Comparison of ENCODE assay signal across 21 cellular contexts in genomic region chr18:21805771-21806366, GRCh38.
DNase-seq lines count a peak whose midpoint lies in the region; TF ChIP-seq lines count a peak whose summit lies in the region.
"Had no signal": no experiment of that assay in that cellular context is flagged by ENCODE, and none has a peak within 500 bp of the region (broad histone marks: within the 10 kb centered on the region; RNA-seq: fewer than 3 reads in every experiment).

No MANE protein-coding gene starts in this region.

- H3K4me3 Mint-ChIP-seq in activated CD4-positive, alpha-beta memory T cell treated with anti-CD3 and anti-CD28 coated beads for 36 hours: no peak overlapping the region
- H3K4me3 Mint-ChIP-seq in activated naive CD4-positive, alpha-beta T cell treated with anti-CD3 and anti-CD28 coated beads for 36 hours: no peak overlapping the region
- H3K4me3 Mint-ChIP-seq: CD4-positive, alpha-beta memory T cell had no signal

- H3K4me3 ChIP-seq in ascending aorta (no peak overlapping the region), astrocyte of the cerebellum (ENCODE audit: low read depth, low read length) (no peak overlapping the region), fibroblast of the aortic adventitia (ENCODE audit: low read depth, low read length) (no peak overlapping the region)
- H3K4me3 ChIP-seq: MG63 had no signal

- H3K27me3 ChIP-seq in ascending aorta: no peaks in the 10 kb centered on the region
- H3K27me3 ChIP-seq: MG63 had no signal

- TF ChIP-seq CTCF in ascending aorta (IDR thresholded peaks at IDR 0.05): peak in 2 of 3 experiments; percentile 9 to 28
- no peak for TF ChIP-seq CTCF in astrocyte of the cerebellum (IDR thresholded peaks at IDR 0.05; ENCODE audit: low read depth, low read length, missing control alignments)
- no peak for TF ChIP-seq CTCF in fibroblast of the aortic adventitia (IDR thresholded peaks at IDR 0.05; ENCODE audit: insufficient read depth, low read length)

- intact Hi-C loops in ascending aorta (cut with DNase I): loop anchor here (10.0 kb wide), 1 partner anchor 101 kb away; the partner anchor contains the start of gene ABHD3
- intact Hi-C loops in activated CD4-positive, alpha-beta memory T cell treated with anti-CD3 and anti-CD28 coated beads for 36 hours (cut with micrococcal nuclease): no loop called here
- intact Hi-C loops in activated naive CD4-positive, alpha-beta T cell treated with anti-CD3 and anti-CD28 coated beads for 36 hours (cut with micrococcal nuclease): no loop called here

- H3K36me3 ChIP-seq in ascending aorta: peaks cover 0 to 15% of the 10 kb centered on the region in 2 donors

- no peaks in the 10 kb centered on the region for H3K9me3 ChIP-seq in ascending aorta

- peaks cover 3 to 4% of the 10 kb centered on the region in 2 donors for H3K4me1 ChIP-seq in ascending aorta

- no peaks in the 10 kb centered on the region for H3K27me3 Mint-ChIP-seq in activated CD4-positive, alpha-beta memory T cell treated with anti-CD3 and anti-CD28 coated beads for 36 hours
- no peaks in the 10 kb centered on the region for H3K27me3 Mint-ChIP-seq in activated naive CD4-positive, alpha-beta T cell treated with anti-CD3 and anti-CD28 coated beads for 36 hours (ENCODE audit: low read depth)
- H3K27me3 Mint-ChIP-seq: CD4-positive, alpha-beta memory T cell had no signal

- CTCF ChIA-PET in activated CD4-positive, alpha-beta memory T cell treated with anti-CD3 and anti-CD28 coated beads for 36 hours (lab: Charles Lee): no interaction called here
- CTCF ChIA-PET in activated naive CD4-positive, alpha-beta T cell treated with anti-CD3 and anti-CD28 coated beads for 36 hours (lab: Charles Lee): interaction anchor here (0.6 kb wide), 1 partner anchor 565 kb away, joined by 3 read pairs; no protein-coding TSS in a partner anchor

- H3K36me3 Mint-ChIP-seq in activated CD4-positive, alpha-beta memory T cell treated with anti-CD3 and anti-CD28 coated beads for 36 hours: peaks cover 38% of the 10 kb centered on the region
- peaks cover 27% of the 10 kb centered on the region for H3K36me3 Mint-ChIP-seq in activated naive CD4-positive, alpha-beta T cell treated with anti-CD3 and anti-CD28 coated beads for 36 hours (ENCODE audit: low read depth)

- peak overlapping the region; percentile 58 to 85 for H3K27ac ChIP-seq in ascending aorta
- H3K27ac ChIP-seq: RWPE1 had no signal

- POLR2A ChIA-PET in activated CD4-positive, alpha-beta memory T cell treated with anti-CD3 and anti-CD28 coated beads for 36 hours (lab: Charles Lee): interaction anchor here (0.7 kb wide), 1 partner anchor 381 kb away, joined by 3 read pairs; no protein-coding TSS in a partner anchor

- peak in 1 of 2 donors; percentile 76 for DNase-seq in ascending aorta (ENCODE audit: low spot score in 2 of 2)
- DNase-seq in astrocyte of the cerebellum (ENCODE audit: low read depth): peak; percentile 5
- peak; percentile 13 for DNase-seq in fibroblast of the aortic adventitia (ENCODE audit: low read depth)
- DNase-seq in superior temporal gyrus (ENCODE audit: extremely low spot score): peak; percentile 6
- DNase-seq in activated CD4-positive, alpha-beta memory T cell treated with anti-CD3 and anti-CD28 coated beads for 36 hours: no peak
- DNase-seq in NCI-H1105 treated with DMSO at 0.1 percent for 48 hours (lab: John Stamatoyannopoulos, UW): no peak
- DNase-seq in NCI-H446 treated with DMSO at 0.1 percent for 48 hours (lab: John Stamatoyannopoulos, UW): no peak
- no peak for DNase-seq in activated naive CD4-positive, alpha-beta T cell treated with anti-CD3 and anti-CD28 coated beads for 36 hours
- DNase-seq: C1 segment of cervical spinal cord; CD4-positive, alpha-beta memory T cell; COR-L47; DMS53; GOT3; HCEC 1CT; IMR-90; KG1; MG63; NCI-H2029; NCI-H526 treated with DMSO at 0.1 percent for 48 hours; SIG-M5 had no signal

- no peaks in the 10 kb centered on the region for H3K4me1 Mint-ChIP-seq in activated CD4-positive, alpha-beta memory T cell treated with anti-CD3 and anti-CD28 coated beads for 36 hours (ENCODE audit: low read depth)
- no peaks in the 10 kb centered on the region for H3K4me1 Mint-ChIP-seq in activated naive CD4-positive, alpha-beta T cell treated with anti-CD3 and anti-CD28 coated beads for 36 hours (ENCODE audit: low read depth)

- H3K27ac Mint-ChIP-seq in activated CD4-positive, alpha-beta memory T cell treated with anti-CD3 and anti-CD28 coated beads for 36 hours: no peak overlapping the region
- no peak overlapping the region for H3K27ac Mint-ChIP-seq in activated naive CD4-positive, alpha-beta T cell treated with anti-CD3 and anti-CD28 coated beads for 36 hours

- in situ Hi-C loops in astrocyte of the cerebellum (cut with HindIII; ENCODE audit: low sequenced_read_pairs): no loop called here

- H3K9me3 Mint-ChIP-seq in activated CD4-positive, alpha-beta memory T cell treated with anti-CD3 and anti-CD28 coated beads for 36 hours: peaks cover 4% of the 10 kb centered on the region
- H3K9me3 Mint-ChIP-seq in activated naive CD4-positive, alpha-beta T cell treated with anti-CD3 and anti-CD28 coated beads for 36 hours: peaks cover 3% of the 10 kb centered on the region

Comparison
In these comparisons a context has a peak if more than half of its experiments do, and no peak if none do; other contexts are left out.
1. DNase-seq: peak in astrocyte of the cerebellum (single experiment), fibroblast of the aortic adventitia (single experiment) and superior temporal gyrus (single experiment); none in activated CD4-positive, alpha-beta memory T cell treated with anti-CD3 and anti-CD28 coated beads for 36 hours (single experiment), NCI-H1105 treated with DMSO at 0.1 percent for 48 hours (single experiment), NCI-H446 treated with DMSO at 0.1 percent for 48 hours (single experiment) and activated naive CD4-positive, alpha-beta T cell treated with anti-CD3 and anti-CD28 coated beads for 36 hours (single experiment).
2. CTCF ChIP-seq: peak in ascending aorta (2 of 3); none in astrocyte of the cerebellum (single experiment) and fibroblast of the aortic adventitia (single experiment).